Comparison of ENCODE assay signal across 23 cellular contexts in the genomic region with DNA sequence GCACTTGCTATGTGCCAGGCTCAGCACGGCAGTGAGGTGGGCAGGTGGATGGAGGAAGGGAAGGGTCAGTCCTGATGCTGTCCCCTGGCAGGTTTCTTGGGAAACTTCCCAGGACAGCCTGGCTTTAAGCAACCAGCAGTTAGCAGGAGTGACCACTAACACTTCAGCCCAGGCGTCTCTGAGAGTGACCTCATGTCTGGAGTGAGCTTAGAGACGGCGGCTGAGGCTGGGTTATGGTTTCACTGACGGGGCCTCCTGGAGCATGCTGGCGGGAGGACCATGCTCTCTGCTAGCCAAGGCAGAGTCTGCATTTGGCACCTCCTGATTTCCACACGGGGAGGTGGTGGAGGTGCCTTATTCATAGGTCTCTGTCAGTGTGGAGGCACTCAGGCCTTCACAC. TPM values are rescaled to one million over a fixed set of nuclear protein-coding genes. Genes with fewer than 3 reads are reported as not detected.
"Had no signal": no experiment of that assay in that cellular context is flagged by ENCODE, and none has a peak within 500 bp of the region (broad histone marks: within the 10 kb centered on the region; RNA-seq: fewer than 3 reads in every experiment).

No MANE protein-coding gene starts in this region.

- DNase-seq: activated CD4-positive, CD25-positive, alpha-beta regulatory T cell treated with anti-CD3 and anti-CD28 coated beads, Interleukin-2, amount 50 U/mL, for 72 hours; activated gamma-delta T cell treated with Interleukin-2 at 50 U/mL for 16 hours; adrenal gland; central memory CD4-positive, alpha-beta T cell; dorsolateral prefrontal cortex; endodermal cell; heart right ventricle; immature natural killer cell; lower lobe of right lung; right lobe of liver; stimulated activated CD4-positive, alpha-beta T cell treated with anti-CD3 and anti-CD28 coated beads, Interleukin-4, amount 100 ng/mL, for 4 hours; testis; upper lobe of left lung had no signal

- FAIRE-seq: colon, frontal cortex had no signal

- ATAC-seq: activated naive CD4-positive, alpha-beta T cell treated with anti-CD3 and anti-CD28 coated beads, Interleukin-2, amount 50 U/mL, for 72 hours; lower lobe of right lung; right lobe of liver; stimulated activated memory B cell treated with anti-CD40 and anti-IgM and Interleukin-4, amounts not matched to agents 10 μg/mL and 1 μg/mL and 100 μg/mL, for 72 hours had no signal

- H3K9me3 ChIP-seq: adrenal gland, heart right ventricle, lower lobe of right lung, right lobe of liver, testis, upper lobe of left lung had no signal

- H3K4me3 Mint-ChIP-seq: brain; endodermal cell; immature natural killer cell; mesothelial cell of epicardium; stimulated activated memory B cell treated with anti-CD40 and anti-IgM and Interleukin-4, amounts not matched to agents 10 μg/mL and 1 μg/mL and 100 μg/mL, for 72 hours had no signal

- H3K27ac ChIP-seq: adrenal gland, dorsolateral prefrontal cortex, epithelial cell of prostate, lower lobe of right lung, right lobe of liver, testis, upper lobe of left lung had no signal

- H3K27ac Mint-ChIP-seq: activated naive CD4-positive, alpha-beta T cell treated with anti-CD3 and anti-CD28 coated beads, Interleukin-2, amount 50 U/mL, for 72 hours; brain; endodermal cell; immature natural killer cell; mesothelial cell of epicardium; progenitor cell of endocrine pancreas; stimulated activated memory B cell treated with anti-CD40 and anti-IgM and Interleukin-4, amounts not matched to agents 10 μg/mL and 1 μg/mL and 100 μg/mL, for 72 hours had no signal

- H3K36me3 ChIP-seq: adrenal gland, lower lobe of right lung, right lobe of liver, upper lobe of left lung had no signal

- H3K36me3 Mint-ChIP-seq: activated naive CD4-positive, alpha-beta T cell treated with anti-CD3 and anti-CD28 coated beads, Interleukin-2, amount 50 U/mL, for 72 hours; brain; immature natural killer cell; mesothelial cell of epicardium; stimulated activated memory B cell treated with anti-CD40 and anti-IgM and Interleukin-4, amounts not matched to agents 10 μg/mL and 1 μg/mL and 100 μg/mL, for 72 hours had no signal

- H3K4me1 Mint-ChIP-seq: brain; immature natural killer cell; mesothelial cell of epicardium; stimulated activated memory B cell treated with anti-CD40 and anti-IgM and Interleukin-4, amounts not matched to agents 10 μg/mL and 1 μg/mL and 100 μg/mL, for 72 hours had no signal

- H3K27me3 ChIP-seq: testis had no signal

- H3K9me3 Mint-ChIP-seq: activated naive CD4-positive, alpha-beta T cell treated with anti-CD3 and anti-CD28 coated beads, Interleukin-2, amount 50 U/mL, for 72 hours; brain; endodermal cell; immature natural killer cell; mesothelial cell of epicardium; stimulated activated memory B cell treated with anti-CD40 and anti-IgM and Interleukin-4, amounts not matched to agents 10 μg/mL and 1 μg/mL and 100 μg/mL, for 72 hours had no signal

- H3K4me3 ChIP-seq: adrenal gland, dorsolateral prefrontal cortex, heart right ventricle, lower lobe of right lung, right lobe of liver, testis, upper lobe of left lung had no signal

RNA-seq across cellular contexts. Expression of gene HHIPL1, which starts 2.5 kb away (rescaled TPM):
- total RNA-seq: activated CD8-positive, alpha-beta memory T cell treated with anti-CD3 and anti-CD28 coated beads for 36 hours had no signal
- polyA plus RNA-seq: immature natural killer cell had no signal

RNA-seq across cellular contexts. Expression of gene CYP46A1, which starts 36.7 kb away (rescaled TPM):
- total RNA-seq: T-helper 1 cell treated with Interleukin-12 subunit alpha and Interleukin-12 subunit beta and Interleukin-4 antibody, amounts not matched to agents 30 ng/mL and 1 ng/mL, for 36 hours had no signal
- polyA plus RNA-seq: immature natural killer cell had no signal
